ENCODE assay signal across 22 cellular contexts in genomic region chr9:137171149-137172063, GRCh38. TPM values are rescaled to one million over a fixed set of nuclear protein-coding genes. Genes with fewer than 3 reads are reported as not detected.
"Had no signal": no experiment of that assay in that cellular context is flagged by ENCODE, and none has a peak within 500 bp of the region (broad histone marks: within the 10 kb centered on the region; RNA-seq: fewer than 3 reads in every experiment).

TSS of gene TMEM210 (minus strand) at chr9:137172056. CDS start at chr9:137172027, 29 bp downstream.

- H3K27me3 ChIP-seq: body of pancreas had no signal

- H3K4me1 Mint-ChIP-seq: activated CD4-positive, alpha-beta T cell treated with anti-CD3 and anti-CD28 coated beads, Interleukin-2, amount 10 ng/mL, durations not matched to agents 24 days and 14 days had no signal

- H3K4me3 Mint-ChIP-seq: activated B cell treated with CpG ODN at 0.5 μM for 24 hours; activated CD4-positive, alpha-beta T cell treated with anti-CD3 and anti-CD28 coated beads, Interleukin-2, amount 10 ng/mL, durations not matched to agents 24 days and 14 days; activated T-cell treated with anti-CD3 and anti-CD28 coated beads, Interleukin-2, amount 50 U/mL, for 72 hours; naive thymus-derived CD4-positive, alpha-beta T cell; stimulated activated memory B cell treated with anti-CD40 and anti-IgM and Interleukin-4, amounts not matched to agents 10 μg/mL and 1 μg/mL and 100 μg/mL, for 72 hours had no signal

- H3K36me3 ChIP-seq: gastrocnemius medialis, heart right ventricle, tibial nerve, vagina had no signal

- H3K27ac Mint-ChIP-seq: activated B cell treated with CpG ODN at 0.5 μM for 24 hours; activated CD4-positive, alpha-beta T cell treated with anti-CD3 and anti-CD28 coated beads, Interleukin-2, amount 10 ng/mL, durations not matched to agents 24 days and 14 days; activated naive CD4-positive, alpha-beta T cell treated with anti-CD3 and anti-CD28 coated beads, Interleukin-2, amount 50 U/mL, for 72 hours; activated T-cell treated with anti-CD3 and anti-CD28 coated beads, Interleukin-2, amount 50 U/mL, for 72 hours; stimulated activated memory B cell treated with anti-CD40 and anti-IgM and Interleukin-4, amounts not matched to agents 10 μg/mL and 1 μg/mL and 100 μg/mL, for 72 hours had no signal

- H3K27ac ChIP-seq: body of pancreas, gastrocnemius medialis, heart right ventricle, tibial nerve, vagina had no signal

- H3K9me3 Mint-ChIP-seq: activated B cell treated with CpG ODN at 0.5 μM for 24 hours; activated CD4-positive, alpha-beta T cell treated with anti-CD3 and anti-CD28 coated beads, Interleukin-2, amount 10 ng/mL, durations not matched to agents 24 days and 14 days; activated naive CD4-positive, alpha-beta T cell treated with anti-CD3 and anti-CD28 coated beads, Interleukin-2, amount 50 U/mL, for 72 hours; activated T-cell treated with anti-CD3 and anti-CD28 coated beads, Interleukin-2, amount 50 U/mL, for 72 hours; naive thymus-derived CD4-positive, alpha-beta T cell; stimulated activated memory B cell treated with anti-CD40 and anti-IgM and Interleukin-4, amounts not matched to agents 10 μg/mL and 1 μg/mL and 100 μg/mL, for 72 hours had no signal

- DNase-seq: activated B cell treated with CpG ODN at 0.5 μM for 24 hours; activated CD4-positive, alpha-beta T cell treated with anti-CD3 and anti-CD28 coated beads, Interleukin-2, amount 10 ng/mL, durations not matched to agents 24 days and 14 days; activated CD8-positive, alpha-beta memory T cell treated with anti-CD3 and anti-CD28 coated beads, Interleukin-2, amount 50 U/mL, for 48 hours; activated gamma-delta T cell; activated T-cell treated with anti-CD3 and anti-CD28 coated beads, Interleukin-2, amount 50 U/mL, for 72 hours; amniotic stem cell; body of pancreas; central memory CD4-positive, alpha-beta T cell; cortex of kidney; effector CD8-positive, alpha-beta T cell; gastrocnemius medialis; heart right ventricle; naive thymus-derived CD4-positive, alpha-beta T cell; retina; T-helper 2 cell had no signal

- H3K9me3 ChIP-seq: body of pancreas, gastrocnemius medialis, heart right ventricle, tibial nerve, vagina had no signal

- H3K36me3 Mint-ChIP-seq: activated naive CD4-positive, alpha-beta T cell treated with anti-CD3 and anti-CD28 coated beads, Interleukin-2, amount 50 U/mL, for 72 hours; naive thymus-derived CD4-positive, alpha-beta T cell had no signal

- H3K4me3 ChIP-seq: body of pancreas, gastrocnemius medialis, heart right ventricle, lung, tibial nerve, vagina had no signal

- FAIRE-seq: islet of Langerhans, TTC549 had no signal

- ATAC-seq: activated naive CD4-positive, alpha-beta T cell treated with anti-CD3 and anti-CD28 coated beads, Interleukin-2, amount 50 U/mL, for 72 hours; activated T-cell treated with anti-CD3 and anti-CD28 coated beads, Interleukin-2, amount 50 U/mL, for 72 hours; body of pancreas; gastrocnemius medialis; heart right ventricle; naive thymus-derived CD4-positive, alpha-beta T cell; stimulated activated memory B cell treated with anti-CD40 and anti-IgM and Interleukin-4, amounts not matched to agents 10 μg/mL and 1 μg/mL and 100 μg/mL, for 72 hours had no signal

RNA-seq across cellular contexts. Expression of gene TMEM210, which starts in this region (rescaled TPM):
- total RNA-seq: activated B cell treated with CpG ODN at 0.5 μM for 24 hours; activated CD4-positive, alpha-beta T cell treated with anti-CD3 and anti-CD28 coated beads, Interleukin-2, amount 10 ng/mL, durations not matched to agents 24 days and 14 days; activated naive CD4-positive, alpha-beta T cell treated with anti-CD3 and anti-CD28 coated beads, Interleukin-2, amount 50 U/mL, for 72 hours; body of pancreas; gastrocnemius medialis; heart right ventricle; lung; naive thymus-derived CD4-positive, alpha-beta T cell; tibial nerve; vagina had no signal
- polyA plus RNA-seq: heart right ventricle; lung; naive thymus-derived CD4-positive, alpha-beta T cell had no signal
